21 cellular contexts compared by ENCODE assay signal in the genomic region with DNA sequence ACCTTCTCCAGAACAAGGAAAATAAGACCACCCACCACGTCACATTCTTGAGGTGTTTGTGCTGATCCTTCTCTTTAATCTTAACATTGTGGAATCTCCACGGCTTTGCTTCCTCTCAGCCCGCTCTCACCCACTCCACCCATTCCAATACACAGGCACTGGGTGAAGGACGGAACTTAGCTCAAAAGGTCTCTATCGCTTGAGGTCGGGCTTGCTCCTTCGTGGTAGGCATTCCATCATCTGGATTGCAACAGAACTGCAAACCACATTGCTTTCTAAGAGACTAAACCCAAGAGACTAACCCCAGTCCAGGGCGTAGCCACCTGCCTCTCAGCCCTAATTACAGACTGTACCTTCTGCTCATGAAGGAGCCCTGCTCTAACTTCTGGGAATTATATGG. TPM values are rescaled to one million over a fixed set of nuclear protein-coding genes. Genes with fewer than 3 reads are reported as not detected.
A peak's percentile ranks its signal among the peaks of the same experiment; 100 is the strongest.
DNase-seq lines count a peak whose midpoint lies in the region; ATAC-seq, FAIRE-seq and TF ChIP-seq lines count a peak whose summit lies in the region.
"Had no signal": no experiment of that assay in that cellular context is flagged by ENCODE, and none has a peak within 500 bp of the region (broad histone marks: within the 10 kb centered on the region; RNA-seq: fewer than 3 reads in every experiment).

No MANE protein-coding gene starts in this region.

- TF ChIP-seq EP300 in HepG2 (IDR thresholded peaks at IDR 0.05; ENCODE audit: low read depth in 2 of 2, low read length in 2 of 2) (no peak), HepG2 (CRISPR knock-in tag; IDR thresholded peaks at IDR 0.05; ENCODE audit: borderline replicate concordance) (no peak)

- POLR2A ChIA-PET in HepG2 (lab: Yijun Ruan, JAX): interaction anchor here (9.2 kb wide), 1 partner anchor 24 kb away, joined by 184 read pairs; the partner anchor contains the start of gene MDM2
- POLR2A ChIA-PET in activated CD4-positive, alpha-beta T cell treated with anti-CD3 and anti-CD28 coated beads for 36 hours (lab: Charles Lee): no interaction called here

- H3K79me2 ChIP-seq in HepG2 (ENCODE audit: insufficient read depth, low read length): peaks cover 7% of the 10 kb centered on the region

- H3K27ac ChIP-seq in right atrium auricular region (no peak overlapping the region), HepG2 (ENCODE audit: extremely low read length, insufficient read depth, low read length) (peak overlapping the region; percentile 15), upper lobe of right lung (peak overlapping the region; percentile 71)
- H3K27ac ChIP-seq: ovary had no signal

- no peak overlapping the region for H2AFZ ChIP-seq in HepG2 (ENCODE audit: low read length)

- H3K36me3 ChIP-seq in right atrium auricular region: no peaks in the 10 kb centered on the region
- H3K36me3 ChIP-seq in HepG2 (replicated peaks in 1 of 2; ENCODE audit: control insufficient read depth in 1 of 2, insufficient read depth in 2 of 2, low read length in 2 of 2): no peaks in the 10 kb centered on the region; a peak in 2 of 5 replicates
- no peaks in the 10 kb centered on the region for H3K36me3 ChIP-seq in upper lobe of right lung
- H3K36me3 ChIP-seq: ovary, tibial nerve had no signal

- no peaks in the 10 kb centered on the region for H3K36me3 Mint-ChIP-seq in activated CD4-positive, alpha-beta T cell treated with anti-CD3 and anti-CD28 coated beads for 36 hours (ENCODE audit: low read depth)
- H3K36me3 Mint-ChIP-seq: IgD-negative memory B cell had no signal

- CTCF ChIA-PET in HepG2 (lab: Yijun Ruan, JAX; ENCODE audit: low intra/inter-chr PET ratio, low total read pairs): no interaction called here
- CTCF ChIA-PET in activated CD4-positive, alpha-beta T cell treated with anti-CD3 and anti-CD28 coated beads for 36 hours (lab: Charles Lee): no interaction called here

- H3K9ac ChIP-seq in HepG2 (ENCODE audit: insufficient read depth, low read depth, low read length): no peak overlapping the region

- H3K9me3 Mint-ChIP-seq in activated CD4-positive, alpha-beta T cell treated with anti-CD3 and anti-CD28 coated beads for 36 hours (ENCODE audit: low read depth): no peaks in the 10 kb centered on the region
- H3K9me3 Mint-ChIP-seq: activated naive CD4-positive, alpha-beta T cell treated with anti-CD3 and anti-CD28 coated beads, Interleukin-2, amount 10 ng/mL, durations not matched to agents 7 days and 5 days; CD4-positive, CD25-positive, alpha-beta regulatory T cell; IgD-negative memory B cell; stimulated activated memory B cell treated with anti-CD40 and anti-IgM and Interleukin-4, amounts not matched to agents 10 μg/mL and 1 μg/mL and 100 μg/mL, for 72 hours had no signal

- no peak for TF ChIP-seq POLR2A in HepG2 (IDR thresholded peaks at IDR 0.05; ENCODE audit: insufficient read depth in 1 of 2, low read depth in 2 of 2, low read length in 2 of 2)
- no peak for TF ChIP-seq POLR2A in erythroblast (IDR thresholded peaks at IDR 0.05; ENCODE audit: low read length)

- H3K9me3 ChIP-seq in right atrium auricular region: no peaks in the 10 kb centered on the region
- H3K9me3 ChIP-seq in HepG2 (ENCODE audit: low read length): no peaks in the 10 kb centered on the region
- H3K9me3 ChIP-seq in upper lobe of right lung: no peaks in the 10 kb centered on the region
- H3K9me3 ChIP-seq: ovary, tibial nerve had no signal

- no peaks in the 10 kb centered on the region for H3K4me1 Mint-ChIP-seq in activated CD4-positive, alpha-beta T cell treated with anti-CD3 and anti-CD28 coated beads for 36 hours

- intact Hi-C loops in Right ventricle myocardium inferior (cut with DNase I) (no loop called here), HepG2 (cut with micrococcal nuclease; ENCODE audit: unreplicated experiment) (no loop called here), upper lobe of right lung (cut with DNase I) (no loop called here)
- intact Hi-C loops in activated CD4-positive, alpha-beta T cell treated with anti-CD3 and anti-CD28 coated beads for 36 hours (cut with DNase I, micrococcal nuclease): no loop called here

- H3K27ac Mint-ChIP-seq in activated CD4-positive, alpha-beta T cell treated with anti-CD3 and anti-CD28 coated beads for 36 hours: no peak overlapping the region
- H3K27ac Mint-ChIP-seq: activated naive CD4-positive, alpha-beta T cell treated with anti-CD3 and anti-CD28 coated beads, Interleukin-2, amount 10 ng/mL, durations not matched to agents 7 days and 5 days; CD4-positive, CD25-positive, alpha-beta regulatory T cell; IgD-negative memory B cell; stimulated activated memory B cell treated with anti-CD40 and anti-IgM and Interleukin-4, amounts not matched to agents 10 μg/mL and 1 μg/mL and 100 μg/mL, for 72 hours had no signal

- no peak for TF ChIP-seq RAD21 in HepG2 (CRISPR knock-in tag; IDR thresholded peaks at IDR 0.05)

- no peak overlapping the region for H3K4me3 ChIP-seq in right atrium auricular region
- no peak overlapping the region for H3K4me3 ChIP-seq in HepG2 (replicated peaks in 1 of 3; ENCODE audit: insufficient read depth in 1 of 3, low read depth in 2 of 3, low read length in 3 of 3)
- no peak overlapping the region for H3K4me3 ChIP-seq in upper lobe of right lung
- H3K4me3 ChIP-seq: ovary, smooth muscle cell, tibial nerve had no signal

- no peak overlapping the region for H3K4me2 ChIP-seq in HepG2 (ENCODE audit: low read depth, low read length)
- H3K4me2 ChIP-seq: smooth muscle cell had no signal

- no peak for FAIRE-seq in HepG2 (lab: Jason Lieb, UNC)
- FAIRE-seq: GM19239, kidney, TTC549 had no signal

- 72% methylated on average over 8 of the region's 8 CpGs for WGBS in HepG2 (ENCODE audit: low lambda C conversion rate)

- no peaks in the 10 kb centered on the region for H4K20me1 ChIP-seq in HepG2 (ENCODE audit: insufficient read depth, low read length)

- H3K27me3 Mint-ChIP-seq in activated CD4-positive, alpha-beta T cell treated with anti-CD3 and anti-CD28 coated beads for 36 hours: no peaks in the 10 kb centered on the region
- H3K27me3 Mint-ChIP-seq: activated naive CD4-positive, alpha-beta T cell treated with anti-CD3 and anti-CD28 coated beads, Interleukin-2, amount 10 ng/mL, durations not matched to agents 7 days and 5 days; CD4-positive, CD25-positive, alpha-beta regulatory T cell; IgD-negative memory B cell; stimulated activated memory B cell treated with anti-CD40 and anti-IgM and Interleukin-4, amounts not matched to agents 10 μg/mL and 1 μg/mL and 100 μg/mL, for 72 hours had no signal

- no TSS peak for BruUV-seq in HepG2 (replicated peaks; lab: Mats Ljungman, UMichigan)

- DNase-seq in Right ventricle myocardium inferior (ENCODE audit: missing footprints) (no peak), right atrium auricular region (ENCODE audit: low spot score) (no peak), SKM-1 treated with dmso at 0.1 percent for 144 hours (lab: John Stamatoyannopoulos, UW; ENCODE audit: unreplicated experiment) (peak; percentile 73), HepG2 (ENCODE audit: low spot score) (peak; percentile 29), upper lobe of right lung (no peak), NCI-H1105 treated with DMSO at 0.1 percent for 48 hours (lab: John Stamatoyannopoulos, UW) (no peak), erythroblast (lab: John Stamatoyannopoulos, UW) (no peak)
- DNase-seq in activated CD4-positive, alpha-beta T cell treated with anti-CD3 and anti-CD28 coated beads for 36 hours: no peak
- DNase-seq: activated CD4-positive, alpha-beta T cell treated with anti-CD3 and anti-CD28 coated beads, Interleukin-2, amount 50 U/mL, for 4 hours; activated naive CD4-positive, alpha-beta T cell treated with anti-CD3 and anti-CD28 coated beads, Interleukin-2, amount 10 ng/mL, durations not matched to agents 7 days and 5 days; CD4-positive, CD25-positive, alpha-beta regulatory T cell; DMS79 treated with DMSO at 0.1 percent for 48 hours; kidney; NCI-H1105; ovary had no signal

- H3K4me3 Mint-ChIP-seq in activated CD4-positive, alpha-beta T cell treated with anti-CD3 and anti-CD28 coated beads for 36 hours: no peak overlapping the region
- H3K4me3 Mint-ChIP-seq: activated naive CD4-positive, alpha-beta T cell treated with anti-CD3 and anti-CD28 coated beads, Interleukin-2, amount 10 ng/mL, durations not matched to agents 7 days and 5 days; CD4-positive, CD25-positive, alpha-beta regulatory T cell; IgD-negative memory B cell; stimulated activated memory B cell treated with anti-CD40 and anti-IgM and Interleukin-4, amounts not matched to agents 10 μg/mL and 1 μg/mL and 100 μg/mL, for 72 hours had no signal

- H3K27me3 ChIP-seq in right atrium auricular region (no peaks in the 10 kb centered on the region), HepG2 (ENCODE audit: control insufficient read depth in 1 of 2, insufficient read depth in 2 of 2, low read length in 2 of 2) (no peaks in the 10 kb centered on the region), upper lobe of right lung (no peaks in the 10 kb centered on the region)
- H3K27me3 ChIP-seq: ovary, tibial nerve had no signal

- ATAC-seq in Right ventricle myocardium inferior (peak; percentile 37), HepG2 (peak; percentile 19), upper lobe of right lung (peak; percentile 87)
- ATAC-seq in activated CD4-positive, alpha-beta T cell treated with anti-CD3 and anti-CD28 coated beads for 36 hours: no peak
- ATAC-seq: stimulated activated memory B cell treated with anti-CD40 and anti-IgM and Interleukin-4, amounts not matched to agents 10 μg/mL and 1 μg/mL and 100 μg/mL, for 72 hours had no signal

- in situ Hi-C loops in HepG2 (cut with HindIII; ENCODE audit: extremely low pct_ligation_motif_present, low pct_unique_long_range_greater_than_20kb): no loop called here

- no peak for TF ChIP-seq CTCF in right atrium auricular region (IDR thresholded peaks at IDR 0.05)
- TF ChIP-seq CTCF in HepG2 (CRISPR knock-in tag; IDR thresholded peaks at IDR 0.05): peak; percentile 27; the same call in 1 of the 2 replicates
- no peak for TF ChIP-seq CTCF in upper lobe of right lung (IDR thresholded peaks at IDR 0.05)

- peaks cover 0 to 7% of the 10 kb centered on the region in 2 donors for H3K4me1 ChIP-seq in right atrium auricular region
- H3K4me1 ChIP-seq in HepG2 (ENCODE audit: insufficient read depth, low read length): peaks cover 70% of the 10 kb centered on the region
- H3K4me1 ChIP-seq in upper lobe of right lung: peaks cover 15% of the 10 kb centered on the region

RNA-seq across cellular contexts. Expression of gene MDM2, which starts 24.0 kb away (rescaled TPM):
- total RNA-seq in Right ventricle myocardium inferior: 37.3 TPM
- 10 to 100 TPM; 36.0 to 36.6 TPM for total RNA-seq in right atrium auricular region
- 314 and 466 TPM in 2 replicates for total RNA-seq in HepG2 (2016; rRNA removed; fragmentation: Illumina TruSeq; extraction: Trizol)
- total RNA-seq in HepG2 (2016; cell fraction: cytosol; rRNA removed; fragmentation: Illumina TruSeq; extraction: Trizol; ENCODE audit: low read depth): 106 and 114 TPM in 2 replicates
- 318 and 433 TPM in 2 replicates for total RNA-seq in HepG2 (2016; cell fraction: insoluble cytoplasmic fraction; rRNA removed; fragmentation: Illumina TruSeq; extraction: Trizol)
- 152 and 204 TPM in 2 replicates for total RNA-seq in HepG2 (2016; cell fraction: membrane; rRNA removed; fragmentation: Illumina TruSeq; extraction: Trizol)
- 480 and 515 TPM in 2 replicates for total RNA-seq in HepG2 (2016; cell fraction: nucleus; rRNA removed; fragmentation: Illumina TruSeq; extraction: Trizol)
- polyA plus RNA-seq in HepG2 (2011; rRNA removed): 23.9 and 29.3 TPM in 2 replicates
- polyA plus RNA-seq in HepG2 (2011; cell fraction: cytosol; rRNA removed): 8.1 and 12.2 TPM in 2 replicates
- 21.1 and 35.5 TPM in 2 replicates for polyA plus RNA-seq in HepG2 (2011; cell fraction: nucleus; rRNA removed)
- 29.6 and 57.6 TPM in 2 replicates for polyA plus RNA-seq in HepG2 (2012)
- 20.1 and 21.0 TPM in 2 replicates for polyA plus RNA-seq in HepG2 (2016; cell fraction: cytosol; fragmentation: Illumina TruSeq; extraction: Trizol; ENCODE audit: low read depth)
- polyA plus RNA-seq in HepG2 (2016; cell fraction: insoluble cytoplasmic fraction; fragmentation: Illumina TruSeq; extraction: Trizol; ENCODE audit: low read depth): 174 and 187 TPM in 2 replicates
- 57.3 and 58.5 TPM in 2 replicates for polyA plus RNA-seq in HepG2 (2016; cell fraction: membrane; fragmentation: Illumina TruSeq; extraction: Trizol; ENCODE audit: low read depth)
- polyA plus RNA-seq in HepG2 (2016; cell fraction: nucleus; fragmentation: Illumina TruSeq; extraction: Trizol; ENCODE audit: insufficient read depth, low read depth): 472 and 516 TPM in 2 replicates
- polyA minus RNA-seq in HepG2 (2011; rRNA and poly(A)+ RNA removed; ENCODE audit: low replicate concordance): 42.3 and 54.4 TPM in 2 replicates
- 71.4 and 82.9 TPM in 2 replicates for polyA minus RNA-seq in HepG2 (2011; cell fraction: cytosol; rRNA and poly(A)+ RNA removed)
- 248 and 279 TPM in 2 replicates for polyA minus RNA-seq in HepG2 (2011; cell fraction: nucleus; rRNA and poly(A)+ RNA removed)
- total RNA-seq in upper lobe of right lung: 198 TPM
- total RNA-seq in activated CD4-positive, alpha-beta T cell treated with anti-CD3 and anti-CD28 coated beads for 36 hours: 100 to 1,000 TPM; 114 to 119 TPM

RNA-seq across cellular contexts. Expression of gene SLC35E3, which starts 38.0 kb away (rescaled TPM):
- 4.2 TPM for total RNA-seq in Right ventricle myocardium inferior
- 1 to 10 TPM; 2.3 to 3.1 TPM for total RNA-seq in right atrium auricular region
- 12.2 and 22.1 TPM in 2 replicates for total RNA-seq in HepG2 (2016; rRNA removed; fragmentation: Illumina TruSeq; extraction: Trizol)
- 2.1 and 4.5 TPM in 2 replicates for total RNA-seq in HepG2 (2016; cell fraction: cytosol; rRNA removed; fragmentation: Illumina TruSeq; extraction: Trizol; ENCODE audit: low read depth)
- total RNA-seq in HepG2 (2016; cell fraction: insoluble cytoplasmic fraction; rRNA removed; fragmentation: Illumina TruSeq; extraction: Trizol): 14.0 and 22.7 TPM in 2 replicates
- total RNA-seq in HepG2 (2016; cell fraction: membrane; rRNA removed; fragmentation: Illumina TruSeq; extraction: Trizol): 9.0 and 9.8 TPM in 2 replicates
- 15.3 and 17.2 TPM in 2 replicates for total RNA-seq in HepG2 (2016; cell fraction: nucleus; rRNA removed; fragmentation: Illumina TruSeq; extraction: Trizol)
- 10.2 and 13.0 TPM in 2 replicates for polyA plus RNA-seq in HepG2 (2011; rRNA removed)
- 4.5 and 6.1 TPM in 2 replicates for polyA plus RNA-seq in HepG2 (2011; cell fraction: cytosol; rRNA removed)
- 9.5 and 9.7 TPM in 2 replicates for polyA plus RNA-seq in HepG2 (2011; cell fraction: nucleus; rRNA removed)
- polyA plus RNA-seq in HepG2 (2012): 10.4 and 19.7 TPM in 2 replicates
- 3.2 and 4.1 TPM in 2 replicates for polyA plus RNA-seq in HepG2 (2016; cell fraction: cytosol; fragmentation: Illumina TruSeq; extraction: Trizol; ENCODE audit: low read depth)
- polyA plus RNA-seq in HepG2 (2016; cell fraction: insoluble cytoplasmic fraction; fragmentation: Illumina TruSeq; extraction: Trizol; ENCODE audit: low read depth): 10.3 and 11.1 TPM in 2 replicates
- polyA plus RNA-seq in HepG2 (2016; cell fraction: membrane; fragmentation: Illumina TruSeq; extraction: Trizol; ENCODE audit: low read depth): 5.8 and 5.9 TPM in 2 replicates
- polyA plus RNA-seq in HepG2 (2016; cell fraction: nucleus; fragmentation: Illumina TruSeq; extraction: Trizol; ENCODE audit: insufficient read depth, low read depth): 25.5 and 30.0 TPM in 2 replicates
- 6.7 and 11.0 TPM in 2 replicates for polyA minus RNA-seq in HepG2 (2011; rRNA and poly(A)+ RNA removed; ENCODE audit: low replicate concordance)
- polyA minus RNA-seq in HepG2 (2011; cell fraction: cytosol; rRNA and poly(A)+ RNA removed): 5.7 and 6.3 TPM in 2 replicates
- polyA minus RNA-seq in HepG2 (2011; cell fraction: nucleus; rRNA and poly(A)+ RNA removed): 7.2 and 11.7 TPM in 2 replicates
- 12.2 TPM for total RNA-seq in upper lobe of right lung
- total RNA-seq in activated CD4-positive, alpha-beta T cell treated with anti-CD3 and anti-CD28 coated beads for 36 hours: 1 to 10 TPM; 3.5 to 5.1 TPM

Comparison
In these comparisons a context has a peak if more than half of its experiments do, and no peak if none do; other contexts are left out.
1. DNase-seq: peak in SKM-1 treated with dmso at 0.1 percent for 144 hours (single experiment) and HepG2 (single experiment); none in Right ventricle myocardium inferior (single experiment), right atrium auricular region (single experiment), upper lobe of right lung (single experiment), activated CD4-positive, alpha-beta T cell treated with anti-CD3 and anti-CD28 coated beads for 36 hours (single experiment), NCI-H1105 treated with DMSO at 0.1 percent for 48 hours (single experiment) and erythroblast (0 of 2).
2. H3K27ac ChIP-seq: peak in HepG2 (single experiment) and upper lobe of right lung (single experiment); none in right atrium auricular region (0 of 2).